11 cellular contexts compared by ENCODE assay signal in genomic region chr6:24935323-24935722, GRCh38. TPM values are rescaled to one million over a fixed set of nuclear protein-coding genes. Genes with fewer than 3 reads are reported as not detected.
DNase-seq lines count a peak whose midpoint lies in the region; TF ChIP-seq lines count a peak whose summit lies in the region.
"Had no signal": no experiment of that assay in that cellular context is flagged by ENCODE, and none has a peak within 500 bp of the region (broad histone marks: within the 10 kb centered on the region; RNA-seq: fewer than 3 reads in every experiment).

No MANE protein-coding gene starts in this region.

- no peaks in the 10 kb centered on the region for H3K79me2 ChIP-seq in neural progenitor cell (ENCODE audit: low read depth)

- H3K4me3 Mint-ChIP-seq in neural progenitor cell: peak overlapping the region; percentile 48

- H3K36me3 Mint-ChIP-seq in neural progenitor cell: no peaks in the 10 kb centered on the region

- peaks cover 44% of the 10 kb centered on the region for H3K4me1 Mint-ChIP-seq in neural progenitor cell

- peak overlapping the region; percentile 46 for H3K4me2 ChIP-seq in neural progenitor cell

- H4K20me1 ChIP-seq in neural progenitor cell (ENCODE audit: low read depth): no peaks in the 10 kb centered on the region

- peaks cover 11% of the 10 kb centered on the region for H3K27me3 Mint-ChIP-seq in neural progenitor cell (ENCODE audit: insufficient read depth, low read depth)

- no peaks in the 10 kb centered on the region for H3K27me3 ChIP-seq in neural progenitor cell

- TF ChIP-seq CTCF in neural progenitor cell (IDR thresholded peaks at IDR 0.05): no peak

- peaks cover 11% of the 10 kb centered on the region for H3F3A ChIP-seq in neural progenitor cell (ENCODE audit: low read depth)

- peak overlapping the region; percentile 39 for H3K27ac Mint-ChIP-seq in neural progenitor cell

- H3K9ac ChIP-seq in ES-I3 (ENCODE audit: low read depth, low read length) (peak overlapping the region; percentile 37), neural progenitor cell (no peak overlapping the region)

- no peak overlapping the region for H3K27ac ChIP-seq in neural progenitor cell

- no peak for DNase-seq in Jurkat, Clone E6-1 (ENCODE audit: low read depth, low spot score)
- DNase-seq in amniotic epithelial cell (ENCODE audit: low read depth) (peak; percentile 27), neural progenitor cell (ENCODE audit: low spot score) (no peak), COLO668 (lab: John Stamatoyannopoulos, UW; ENCODE audit: unreplicated experiment) (no peak), NCI-H446 (lab: John Stamatoyannopoulos, UW) (no peak), T-helper 9 cell (no peak)
- no peak for DNase-seq in stimulated activated CD4-positive, alpha-beta T cell treated with anti-CD3 and anti-CD28 coated beads, Interleukin-2, amount 100 ng/mL, for 48 hours
- DNase-seq: amniotic stem cell, NCI-H524 treated with DMSO at 0.1 percent for 48 hours, SHP77 had no signal

- peaks cover 43% of the 10 kb centered on the region for H3K4me1 ChIP-seq in ES-I3 (ENCODE audit: insufficient read depth, low read length)
- peaks cover 32% of the 10 kb centered on the region for H3K4me1 ChIP-seq in neural progenitor cell

- no peaks in the 10 kb centered on the region for H3K9me3 ChIP-seq in ES-I3 (ENCODE audit: control insufficient read depth, insufficient read depth, low read length)
- H3K9me3 ChIP-seq in neural progenitor cell (ENCODE audit: low read depth): no peaks in the 10 kb centered on the region

- peak overlapping the region; percentile 43 for H3K4me3 ChIP-seq in Jurkat, Clone E6-1 (ENCODE audit: low read length)
- H3K4me3 ChIP-seq in neural progenitor cell: no peak overlapping the region

- H3K9me3 Mint-ChIP-seq in neural progenitor cell: no peaks in the 10 kb centered on the region

- H3K36me3 ChIP-seq in ES-I3 (ENCODE audit: insufficient read depth, low read length) (no peaks in the 10 kb centered on the region), neural progenitor cell (no peaks in the 10 kb centered on the region)

- H2AFZ ChIP-seq in neural progenitor cell (replicated peaks): no peak overlapping the region

RNA-seq across cellular contexts. Expression of gene RIPOR2, which starts 0.4 kb away (rescaled TPM):
- 11.6 TPM for polyA plus RNA-seq in Jurkat, Clone E6-1 (2012; ENCODE audit: insufficient read depth, insufficient read length)
- total RNA-seq in neural progenitor cell (ENCODE audit: low replicate concordance): 0.26 and 1.1 TPM in 2 replicates
